ENCODE assay signal across 1 cellular context in the genomic region with DNA sequence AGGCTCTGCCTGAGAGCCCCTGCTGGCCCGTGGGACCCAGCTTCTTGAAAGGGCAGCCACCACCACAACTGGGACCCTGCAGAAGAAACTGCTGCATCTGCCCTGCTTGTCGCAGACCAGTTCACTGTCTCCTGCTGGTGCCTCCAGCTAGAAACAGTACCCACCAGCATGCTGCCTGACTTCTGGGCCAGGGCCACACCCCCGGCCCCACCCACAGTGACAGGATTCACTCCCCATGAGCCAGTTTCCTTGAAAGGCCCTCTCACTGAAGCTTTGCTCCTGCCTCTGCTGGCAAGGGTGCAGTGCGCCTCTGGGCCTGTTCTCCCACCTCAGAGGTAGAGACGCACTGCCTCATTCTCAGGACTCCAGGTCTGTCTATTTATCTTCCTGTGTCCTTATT.
TF ChIP-seq lines count a peak whose summit lies in the region.

No MANE protein-coding gene starts in this region.

TF ChIP-seq in HCT116, 20 proteins besides CTCF, POLR2A, EP300 and RAD21 (continued from another document):
- TF ChIP-seq ZNF274 (IDR thresholded peaks at IDR 0.05; ENCODE audit: low read depth, low read length) (no peak), EZH2phosphoT487 (IDR thresholded peaks at IDR 0.05; ENCODE audit: borderline replicate concordance) (no peak)
